ENCODE assay signal across 1 cellular context in genomic region chr10:22321156-22321711, GRCh38.
A peak's percentile ranks its signal among the peaks of the same experiment; 100 is the strongest.
TF ChIP-seq lines count a peak whose summit lies in the region.

No MANE protein-coding gene starts in this region.

TF ChIP-seq in K562, 482 proteins besides CTCF, POLR2A, EP300 and RAD21 (continued from another document and continues in another):
- TF ChIP-seq VEZF1 (CRISPR knock-in tag; IDR thresholded peaks at IDR 0.05) (peak; percentile 94), NRF1 (conservative IDR thresholded peaks at IDR 0.05 in 1 of 2, IDR thresholded peaks at IDR 0.05 in 1 of 2) (peak in 1 of 2 experiments; percentile 44; a peak in 2 of 4 replicates), SIN3A (IDR thresholded peaks at IDR 0.05; ENCODE audit: borderline replicate concordance in 2 of 2, control insufficient read depth in 1 of 2, low read depth in 2 of 2, low read length in 2 of 2) (peak; percentile 66 to 73; a peak in 3 of 4 replicates), GABPB1 (CRISPR knock-in tag; IDR thresholded peaks at IDR 0.05) (peak; percentile 43; the same call in 1 of the 2 replicates), ZNF197 (CRISPR knock-in tag; IDR thresholded peaks at IDR 0.05; ENCODE audit: low read depth) (peak; percentile 17; the same call in 1 of the 2 replicates), SP1 (CRISPR knock-in tag; IDR thresholded peaks at IDR 0.05) (peak; percentile 46; the same call in 1 of the 2 replicates), PML (IDR thresholded peaks at IDR 0.05; ENCODE audit: low read length) (no peak), ZBTB40 (IDR thresholded peaks at IDR 0.05) (0 out of 2 replicates have a peak, but pooled peaks have one; percentile 25), ZBTB40 (CRISPR knock-in tag; IDR thresholded peaks at IDR 0.05) (no peak), ZNF140 (CRISPR knock-in tag; IDR thresholded peaks at IDR 0.05) (no peak), ZNF395 (CRISPR knock-in tag; IDR thresholded peaks at IDR 0.05) (0 out of 2 replicates have a peak, but pooled peaks have one; percentile 2), MYNN (IDR thresholded peaks at IDR 0.05) (0 out of 2 replicates have a peak, but pooled peaks have one; percentile 27), MYNN (CRISPR knock-in tag; IDR thresholded peaks at IDR 0.05) (no peak), ZNF830 (CRISPR knock-in tag; IDR thresholded peaks at IDR 0.05) (peak; percentile 86; the same call in 1 of the 2 replicates), SNIP1 (IDR thresholded peaks at IDR 0.05; ENCODE audit: low read depth) (no peak), ZNF644 (tag; IDR thresholded peaks at IDR 0.05; ENCODE audit: low read depth) (peak; percentile 42; the same call in 1 of the 2 replicates), TEAD2 (tag; IDR thresholded peaks at IDR 0.05) (no peak), ZBTB9 (CRISPR knock-in tag; IDR thresholded peaks at IDR 0.05) (peak; percentile 88), ZNF639 (CRISPR knock-in tag; conservative IDR thresholded peaks at IDR 0.05 in 1 of 2, IDR thresholded peaks at IDR 0.05 in 1 of 2) (peak in 1 of 2 experiments; percentile 82; a peak in 1 of 4 replicates), ZNF239 (CRISPR knock-in tag; IDR thresholded peaks at IDR 0.05) (no peak), SMARCE1 (IDR thresholded peaks at IDR 0.05) (no peak), DEAF1 (CRISPR knock-in tag; IDR thresholded peaks at IDR 0.05) (peak; percentile 33; the same call in 1 of the 2 replicates), OTX1 (CRISPR knock-in tag; IDR thresholded peaks at IDR 0.05) (peak; percentile 73; the same call in 1 of the 2 replicates), ARNT (IDR thresholded peaks at IDR 0.05) (no peak), ZNF586 (CRISPR knock-in tag; conservative IDR thresholded peaks at IDR 0.05) (no peak), MBD1 (CRISPR knock-in tag; IDR thresholded peaks at IDR 0.05) (no peak), PKNOX1 (IDR thresholded peaks at IDR 0.05) (no peak), ZNF263 (CRISPR knock-in tag; IDR thresholded peaks at IDR 0.05; ENCODE audit: borderline replicate concordance) (peak; percentile 99), ZNF384 (IDR thresholded peaks at IDR 0.05; ENCODE audit: low read depth, low read length) (0 out of 2 replicates have a peak, but pooled peaks have one; percentile 15), ZNF184 (CRISPR knock-in tag; IDR thresholded peaks at IDR 0.05) (no peak), E2F5 (CRISPR knock-in tag; IDR thresholded peaks at IDR 0.05) (0 out of 2 replicates have a peak, but pooled peaks have one; percentile 32), TBL1XR1 (IDR thresholded peaks at IDR 0.05; ENCODE audit: low read length in 2 of 2) (0 out of 4 replicates have a peak, but pooled peaks of 1 of the 2 experiments have one; percentile 53), MCM5 (IDR thresholded peaks at IDR 0.05; ENCODE audit: low read depth) (no peak), RNF2 (IDR thresholded peaks at IDR 0.05) (peak; percentile 59; the same call in 1 of the 2 replicates), PHF8 (IDR thresholded peaks at IDR 0.05; ENCODE audit: borderline replicate concordance, low read length) (peak; percentile 53; the same call in 1 of the 2 replicates), ETS1 (conservative IDR thresholded peaks at IDR 0.05; ENCODE audit: control insufficient read depth, low read depth, low read length) (peak; percentile 66; the same call in 1 of the 2 replicates)
